In genomic region chr18:49212819-49213218, GRCh38 we compare ENCODE assay signal across 20 cellular contexts.
DNase-seq lines count a peak whose midpoint lies in the region; ATAC-seq and TF ChIP-seq lines count a peak whose summit lies in the region.
"Had no signal": no experiment of that assay in that cellular context is flagged by ENCODE, and none has a peak within 500 bp of the region (broad histone marks: within the 10 kb centered on the region; RNA-seq: fewer than 3 reads in every experiment).

No MANE protein-coding gene starts in this region.

- no peak overlapping the region for H3K9ac ChIP-seq in IMR-90 (ENCODE audit: low read depth, low read length)
- H3K9ac ChIP-seq: parathyroid adenoma had no signal

- no peak overlapping the region for H2BK5ac ChIP-seq in IMR-90 (ENCODE audit: low read depth, low read length, poor library complexity, severe bottlenecking)

- H3K36me3 ChIP-seq in IMR-90 (ENCODE audit: control insufficient read depth, insufficient read depth, low read length): no peaks in the 10 kb centered on the region; the same call in 1 of the 2 replicates
- H3K36me3 ChIP-seq: uterus had no signal

- H3K9me3 Mint-ChIP-seq in activated naive CD4-positive, alpha-beta T cell treated with anti-CD3 and anti-CD28 coated beads, Interleukin-2, amount 10 ng/mL, durations not matched to agents 7 days and 5 days: no peaks in the 10 kb centered on the region
- H3K9me3 Mint-ChIP-seq: activated naive CD4-positive, alpha-beta T cell treated with anti-CD3 and anti-CD28 coated beads, Interleukin-2, amount 50 U/mL, for 72 hours; central memory CD8-positive, alpha-beta T cell had no signal

- H3K9me1 ChIP-seq in IMR-90 (ENCODE audit: insufficient read depth, low read length): no peaks in the 10 kb centered on the region; the same call in 1 of the 2 replicates

- no TSS peak for BruUV-seq in IMR-90 (replicated peaks; lab: Mats Ljungman, UMichigan)

- H3K27ac ChIP-seq in IMR-90 (ENCODE audit: insufficient read depth, low read length): no peak overlapping the region
- H3K27ac ChIP-seq: parathyroid adenoma, SK-N-MC, uterus had no signal

- H2AK5ac ChIP-seq in IMR-90 (ENCODE audit: low read depth, low read length): no peak overlapping the region

- DNase-seq in AG09319 (ENCODE audit: extremely low read depth, low read depth): peak; percentile 64
- peak; percentile 87 for DNase-seq in IMR-90
- DNase-seq in choroid plexus epithelial cell (ENCODE audit: low read depth): peak; percentile 94
- DNase-seq in myocyte (ENCODE audit: low read depth): peak; percentile 14
- no peak for DNase-seq in activated naive CD4-positive, alpha-beta T cell treated with anti-CD3 and anti-CD28 coated beads, Interleukin-2, amount 10 ng/mL, durations not matched to agents 7 days and 5 days
- DNase-seq in GM10248 (ENCODE audit: extremely low spot score): no peak
- DNase-seq: activated CD4-positive, alpha-beta T cell treated with anti-CD3 and anti-CD28 coated beads, Interleukin-2, amount 50 U/mL, for 1 hour; KG1; NCI-H187 treated with DMSO at 0.1 percent for 48 hours; NCI-H524 treated with DMSO at 0.1 percent for 48 hours; OCI-M1; stimulated activated naive CD8-positive, alpha-beta T cell treated with anti-CD3 and anti-CD28 coated beads, Interleukin-15, Interleukin-2, amounts not matched to agents 100 U/mL and 50 U/mL, for 24 hours; uterus had no signal

- in situ Hi-C loops in IMR-90 (cut with MboI; ENCODE audit: low sequenced_read_pairs): no loop called here

- dilution Hi-C loops in IMR-90 (cut with HindIII; ENCODE audit: low sequenced_read_pairs, unreplicated experiment): no loop called here

- no peak overlapping the region for H3K4ac ChIP-seq in IMR-90 (ENCODE audit: low read depth, low read length)

- H3K56ac ChIP-seq in IMR-90 (ENCODE audit: extremely low read depth, insufficient read depth, low read length): no peak overlapping the region

- TF ChIP-seq POLR2A in IMR-90 (IDR thresholded peaks at IDR 0.05; ENCODE audit: low read depth, low read length): no peak

- H3K18ac ChIP-seq in IMR-90 (ENCODE audit: low read depth, low read length): no peak overlapping the region

- H3K27me3 ChIP-seq in IMR-90 (ENCODE audit: control insufficient read depth, insufficient read depth, low read length): no peaks in the 10 kb centered on the region
- H3K27me3 ChIP-seq: uterus had no signal

- no peak overlapping the region for H2AFZ ChIP-seq in IMR-90 (replicated peaks; ENCODE audit: low read length, poor library complexity)
- H2AFZ ChIP-seq: parathyroid adenoma had no signal

- H3K4me3 ChIP-seq in IMR-90 (ENCODE audit: insufficient read depth, low read depth, low read length) (no peak overlapping the region), choroid plexus epithelial cell (ENCODE audit: low read depth, low read length) (no peak overlapping the region)
- H3K4me3 ChIP-seq: SK-N-MC, uterus had no signal

- peaks cover 2% of the 10 kb centered on the region; the same call in 1 of the 2 replicates for H3K4me1 ChIP-seq in IMR-90 (ENCODE audit: control insufficient read depth, insufficient read depth, low read length)
- H3K4me1 ChIP-seq: parathyroid adenoma, uterus had no signal

- H2AK9ac ChIP-seq in IMR-90 (replicated peaks; ENCODE audit: low read depth, low read length, poor library complexity): no peak overlapping the region

- CTCF ChIA-PET in IMR-90 (lab: Yijun Ruan, JAX): no interaction called here
- CTCF ChIA-PET in activated naive CD4-positive, alpha-beta T cell treated with anti-CD3 and anti-CD28 coated beads, Interleukin-2, amount 10 ng/mL, durations not matched to agents 7 days and 5 days (lab: Charles Lee): no interaction called here
- CTCF ChIA-PET in GM10248 (lab: Yijun Ruan, JAX): no interaction called here

- no peak overlapping the region for H2BK20ac ChIP-seq in IMR-90 (ENCODE audit: low read depth, low read length)

- TF ChIP-seq CTCF in AG09319 (IDR thresholded peaks at IDR 0.05; ENCODE audit: low read depth, low read length) (no peak), IMR-90 (conservative IDR thresholded peaks at IDR 0.05; ENCODE audit: low read depth, low read length) (no peak), choroid plexus epithelial cell (conservative IDR thresholded peaks at IDR 0.05; ENCODE audit: low read depth, low read length) (no peak), GM10248 (IDR thresholded peaks at IDR 0.05; ENCODE audit: control extremely low read depth, extremely low read depth, low read depth, missing control alignments) (no peak)

- H2BK15ac ChIP-seq in IMR-90 (ENCODE audit: low read depth, low read length): no peak overlapping the region

- no peaks in the 10 kb centered on the region; a peak in 1 of 4 replicates for H3K79me1 ChIP-seq in IMR-90 (ENCODE audit: low read depth in 1 of 2, low read length in 2 of 2)

- ATAC-seq in IMR-90 (ENCODE audit: low read depth) (peak; percentile 37; the same call in 1 of the 2 replicates), HG03025 (IDR thresholded peaks at IDR 0.05; ENCODE audit: low FRiP score, unreplicated experiment) (no peak), GM21367 (IDR thresholded peaks at IDR 0.05; ENCODE audit: unreplicated experiment) (no peak)
- ATAC-seq: activated naive CD4-positive, alpha-beta T cell treated with anti-CD3 and anti-CD28 coated beads, Interleukin-2, amount 50 U/mL, for 72 hours; stimulated activated naive CD8-positive, alpha-beta T cell treated with anti-CD3 and anti-CD28 coated beads, Interleukin-15, Interleukin-2, amounts not matched to agents 100 U/mL and 50 U/mL, for 24 hours had no signal

- intact Hi-C loops in IMR-90 (cut with micrococcal nuclease): no loop called here

- peaks cover 8% of the 10 kb centered on the region for H3K4me1 Mint-ChIP-seq in activated naive CD4-positive, alpha-beta T cell treated with anti-CD3 and anti-CD28 coated beads, Interleukin-2, amount 10 ng/mL, durations not matched to agents 7 days and 5 days
- H3K4me1 Mint-ChIP-seq: B cell had no signal

- H4K8ac ChIP-seq in IMR-90 (ENCODE audit: low read depth in 2 of 2, low read length in 2 of 2): no peak overlapping the region

- H3K36me3 Mint-ChIP-seq in activated naive CD4-positive, alpha-beta T cell treated with anti-CD3 and anti-CD28 coated beads, Interleukin-2, amount 10 ng/mL, durations not matched to agents 7 days and 5 days: peaks cover 8% of the 10 kb centered on the region

- no peak overlapping the region for H4K91ac ChIP-seq in IMR-90 (ENCODE audit: insufficient read depth, low read depth, low read length)

- POLR2A ChIA-PET in IMR-90 (lab: Charles Lee; ENCODE audit: unreplicated experiment) (no interaction called here), GM10248 (lab: Yijun Ruan, JAX) (no interaction called here)

- no peaks in the 10 kb centered on the region for H3K27me3 Mint-ChIP-seq in activated naive CD4-positive, alpha-beta T cell treated with anti-CD3 and anti-CD28 coated beads, Interleukin-2, amount 10 ng/mL, durations not matched to agents 7 days and 5 days
- H3K27me3 Mint-ChIP-seq: B cell; central memory CD8-positive, alpha-beta T cell had no signal

- no peak overlapping the region for H3K14ac ChIP-seq in IMR-90 (replicated peaks; ENCODE audit: low read depth, low read length)

- H3K23ac ChIP-seq in IMR-90 (ENCODE audit: low read depth, low read length): no peak overlapping the region

- H4K5ac ChIP-seq in IMR-90 (ENCODE audit: low read depth, low read length): no peak overlapping the region

- H3K27ac Mint-ChIP-seq in activated naive CD4-positive, alpha-beta T cell treated with anti-CD3 and anti-CD28 coated beads, Interleukin-2, amount 10 ng/mL, durations not matched to agents 7 days and 5 days: no peak overlapping the region
- H3K27ac Mint-ChIP-seq: activated naive CD4-positive, alpha-beta T cell treated with anti-CD3 and anti-CD28 coated beads, Interleukin-2, amount 50 U/mL, for 72 hours; B cell had no signal

- no peak overlapping the region for H2BK120ac ChIP-seq in IMR-90 (ENCODE audit: low read depth, low read length)

- TF ChIP-seq RAD21 in IMR-90 (IDR thresholded peaks at IDR 0.05; ENCODE audit: low read length): no peak

- no peak overlapping the region for H3K4me2 ChIP-seq in IMR-90 (ENCODE audit: low read depth, low read length)

- H3K9me3 ChIP-seq in IMR-90 (ENCODE audit: control insufficient read depth, insufficient read depth, low read length): no peaks in the 10 kb centered on the region
- H3K9me3 ChIP-seq: uterus had no signal

- no peak overlapping the region for H3K4me3 Mint-ChIP-seq in activated naive CD4-positive, alpha-beta T cell treated with anti-CD3 and anti-CD28 coated beads, Interleukin-2, amount 10 ng/mL, durations not matched to agents 7 days and 5 days
- H3K4me3 Mint-ChIP-seq: B cell; central memory CD8-positive, alpha-beta T cell had no signal

- no peaks in the 10 kb centered on the region; the same call in 1 of the 2 replicates for H4K20me1 ChIP-seq in IMR-90 (ENCODE audit: insufficient read depth, low read length)

TF ChIP-seq in IMR-90, 13 proteins besides CTCF, POLR2A, EP300 and RAD21:
- no peak for TF ChIP-seq ELK1 (IDR thresholded peaks at IDR 0.05; ENCODE audit: borderline replicate concordance, low read depth, low read length)
- TF ChIP-seq USF2 (IDR thresholded peaks at IDR 0.05; ENCODE audit: low read depth, low read length): no peak
- no peak for TF ChIP-seq SMC3 (IDR thresholded peaks at IDR 0.05; ENCODE audit: low read depth, low read length)
- TF ChIP-seq CEBPB (IDR thresholded peaks at IDR 0.05; ENCODE audit: low read depth, low read length): peak; percentile 98

Comparison
In these comparisons a context has a peak if more than half of its experiments do, and no peak if none do; other contexts are left out.
1. DNase-seq: peak in AG09319 (single experiment), IMR-90 (single experiment), choroid plexus epithelial cell (single experiment) and myocyte (single experiment); none in activated naive CD4-positive, alpha-beta T cell treated with anti-CD3 and anti-CD28 coated beads, Interleukin-2, amount 10 ng/mL, durations not matched to agents 7 days and 5 days (single experiment) and GM10248 (single experiment).